In the genomic region with DNA sequence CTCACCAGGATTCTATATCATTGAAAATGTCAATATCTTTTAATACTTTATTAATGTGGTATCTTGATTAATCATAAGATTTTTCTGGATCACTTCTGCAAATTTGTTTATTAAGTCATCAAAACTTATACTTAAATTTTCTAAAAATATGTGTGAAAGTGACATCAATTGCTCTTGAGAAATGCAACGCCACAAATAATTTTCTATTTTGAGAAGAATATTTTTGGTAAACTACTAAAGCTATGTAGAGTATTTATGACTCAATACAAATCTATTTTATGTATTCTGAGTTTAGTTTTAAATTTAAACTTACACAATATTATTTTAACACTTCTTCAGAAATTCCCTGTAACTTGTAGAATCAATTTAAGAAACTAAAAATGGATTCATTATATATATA, we compare ENCODE assay signal across 18 cellular contexts.
"Had no signal": no experiment of that assay in that cellular context is flagged by ENCODE, and none has a peak within 500 bp of the region (broad histone marks: within the 10 kb centered on the region; RNA-seq: fewer than 3 reads in every experiment).

No MANE protein-coding gene starts in this region.

- H3K9ac ChIP-seq: parathyroid adenoma had no signal

- H3K27ac ChIP-seq: esophagus squamous epithelium, hepatocyte, parathyroid adenoma, psoas muscle, right lobe of liver, testis had no signal

- DNase-seq: effector memory CD8-positive, alpha-beta T cell; esophagus squamous epithelium; foreskin melanocyte; head of caudate nucleus; kidney glomerular epithelial cell; mesendoderm; naive B cell; occipital lobe; psoas muscle; retina; right lobe of liver; stimulated activated CD4-positive, alpha-beta T cell treated with anti-CD3 and anti-CD28 coated beads, Interleukin-2, amount 100 ng/mL, for 24 hours; stimulated activated CD4-positive, alpha-beta T cell treated with anti-CD3 and anti-CD28 coated beads, Interleukin-4, amount 100 ng/mL, for 4 hours; stimulated activated naive B cell treated with anti-CD40 and anti-IgM and Interleukin-4, amounts not matched to agents 10 μg/mL and 1 μg/mL and 100 μg/mL, for 72 hours; stimulated activated naive CD8-positive, alpha-beta T cell treated with anti-CD3 and anti-CD28 coated beads, Interleukin-15, amount 100 ng/mL, for 72 hours; testis had no signal

- H3K4me1 ChIP-seq: parathyroid adenoma, psoas muscle, right lobe of liver, testis had no signal

- ATAC-seq: effector memory CD8-positive, alpha-beta T cell; psoas muscle; right lobe of liver; stimulated activated naive B cell treated with anti-CD40 and anti-IgM and Interleukin-4, amounts not matched to agents 10 μg/mL and 1 μg/mL and 100 μg/mL, for 72 hours; stimulated activated naive CD8-positive, alpha-beta T cell treated with anti-CD3 and anti-CD28 coated beads, Interleukin-15, amount 100 ng/mL, for 72 hours had no signal

- H3K79me2 ChIP-seq: hepatocyte, parathyroid adenoma had no signal

- H3K27me3 ChIP-seq: esophagus squamous epithelium, hepatocyte, right lobe of liver, testis had no signal

- H3K9me3 ChIP-seq: esophagus squamous epithelium, psoas muscle, right lobe of liver, testis had no signal

- H3K4me3 ChIP-seq: esophagus squamous epithelium, hepatocyte, psoas muscle, right lobe of liver, testis had no signal

- H3K36me3 ChIP-seq: esophagus squamous epithelium, right lobe of liver had no signal

- H3K4me2 ChIP-seq: hepatocyte had no signal

- H2AFZ ChIP-seq: hepatocyte, parathyroid adenoma had no signal
